ENCODE assay signal across 13 cellular contexts in genomic region chr1:203858055-203858454, GRCh38. TPM values are rescaled to one million over a fixed set of nuclear protein-coding genes. Genes with fewer than 3 reads are reported as not detected.
DNase-seq lines count a peak whose midpoint lies in the region; ATAC-seq, FAIRE-seq and TF ChIP-seq lines count a peak whose summit lies in the region.
"Had no signal": no experiment of that assay in that cellular context is flagged by ENCODE, and none has a peak within 500 bp of the region (broad histone marks: within the 10 kb centered on the region; RNA-seq: fewer than 3 reads in every experiment).

No MANE protein-coding gene starts in this region.

- peak overlapping the region; percentile 70 for H3K4me2 ChIP-seq in keratinocyte (ENCODE audit: control insufficient read depth, extremely low read depth, insufficient read depth, low read depth, low read length)
- H3K4me2 ChIP-seq: BLaER1 had no signal

- peak; percentile 65 for FAIRE-seq in keratinocyte (lab: Jason Lieb, UNC)

- DNase-seq in HS-5 (ENCODE audit: low read depth) = peak; percentile 82
- no peak for DNase-seq in body of pancreas
- DNase-seq in keratinocyte (ENCODE audit: low read depth, low spot score) = peak; percentile 58
- no peak for DNase-seq in NCI-H2196 (lab: John Stamatoyannopoulos, UW; ENCODE audit: unreplicated experiment)
- no peak for DNase-seq in H7
- no peak for DNase-seq in left lung
- DNase-seq: erythroblast, NCI-H1436 treated with DMSO at 0.1 percent for 48 hours, T-helper 2 cell had no signal

- dilution Hi-C loops in keratinocyte (cut with MboI; ENCODE audit: extremely low pct_ligation_motif_present, low sequenced_read_pairs) = loop anchor here (25.0 kb wide), 1 partner anchor 279 kb away; no protein-coding TSS in a partner anchor

- H3K27me3 ChIP-seq in ACC112 (ENCODE audit: insufficient read depth, low read length) (no peaks in the 10 kb centered on the region), body of pancreas (no peaks in the 10 kb centered on the region), keratinocyte (ENCODE audit: control insufficient read depth, extremely low read depth, insufficient read depth, low read length) (no peaks in the 10 kb centered on the region), H7 (ENCODE audit: control insufficient read depth, insufficient read depth, low read length) (no peaks in the 10 kb centered on the region), left lung (no peaks in the 10 kb centered on the region)
- H3K27me3 ChIP-seq: adrenal gland, BLaER1 had no signal

- TF ChIP-seq CTCF in body of pancreas (IDR thresholded peaks at IDR 0.05) (no peak), keratinocyte (optimal IDR thresholded peaks at IDR 0.05 in 1 of 3, IDR thresholded peaks at IDR 0.05 in 1 of 3, conservative IDR thresholded peaks at IDR 0.05 in 1 of 3; ENCODE audit: extremely low read depth in 1 of 3, insufficient read depth in 2 of 3, low read length in 3 of 3) (no peak), left lung (IDR thresholded peaks at IDR 0.05) (no peak)

- no peaks in the 10 kb centered on the region for H4K20me1 ChIP-seq in keratinocyte (ENCODE audit: control insufficient read depth, extremely low read depth, insufficient read depth, low read length)

- H3K79me2 ChIP-seq in ACC112 (ENCODE audit: control insufficient read depth, insufficient read depth, low read length, unreplicated experiment) (peaks cover 16% of the 10 kb centered on the region), keratinocyte (ENCODE audit: control insufficient read depth, insufficient read depth, low read length) (peaks cover 17% of the 10 kb centered on the region)

- H3K36me3 ChIP-seq in ACC112 (ENCODE audit: insufficient read depth, low read length) (peaks cover 7% of the 10 kb centered on the region), body of pancreas (replicated peaks in 1 of 2; ENCODE audit: insufficient read depth in 1 of 2, low read depth in 2 of 2) (peaks cover 0 to 12% of the 10 kb centered on the region in 2 donors), keratinocyte (ENCODE audit: control insufficient read depth in 2 of 2, extremely low read depth in 1 of 2, insufficient read depth in 2 of 2, low read length in 2 of 2) (peaks cover 4 to 5% of the 10 kb centered on the region in 2 experiments), H7 (replicated peaks; ENCODE audit: control insufficient read depth, insufficient read depth, low read length) (0 out of 2 replicates have a peak, but pooled peaks cover 1% of the 10 kb centered on the region), left lung (peaks cover 0 to 31% of the 10 kb centered on the region in 2 donors)

- H3K4me1 ChIP-seq in ACC112 (ENCODE audit: control insufficient read depth, insufficient read depth, low read length, unreplicated experiment) (peaks cover 26% of the 10 kb centered on the region), body of pancreas (peaks cover 36% of the 10 kb centered on the region), keratinocyte (ENCODE audit: control insufficient read depth, extremely low read depth, insufficient read depth, low read length) (peaks cover 32% of the 10 kb centered on the region), left lung (peaks cover 6 to 20% of the 10 kb centered on the region in 2 donors)

- no peak for TF ChIP-seq POLR2A in body of pancreas (IDR thresholded peaks at IDR 0.05)

- H3K4me3 ChIP-seq in ACC112 (ENCODE audit: low read depth, low read length) (no peak overlapping the region), body of pancreas (no peak overlapping the region), keratinocyte (ENCODE audit: control insufficient read depth in 2 of 3, extremely low read depth in 1 of 3, insufficient read depth in 2 of 3, low read depth in 1 of 3, low read length in 3 of 3) (peak overlapping the region in 1 of 3 experiments; percentile 41), H7 (ENCODE audit: insufficient read depth, low read depth, low read length) (no peak overlapping the region), left lung (no peak overlapping the region)
- H3K4me3 ChIP-seq: adrenal gland, BLaER1 had no signal

- H3K27ac ChIP-seq in ACC112 (ENCODE audit: low read depth, low read length) (peak overlapping the region; percentile 59), body of pancreas (peak overlapping the region in 3 of 4 donors; percentile 0 to 63 (median 50)), keratinocyte (ENCODE audit: control insufficient read depth, insufficient read depth, low read length) (peak overlapping the region; percentile 64), left lung (no peak overlapping the region)
- H3K27ac ChIP-seq: BLaER1 had no signal

- WGBS in body of pancreas, 2 donors = 9 to 40% methylated on average over 2 of the region's 2 CpGs

- H3K9ac ChIP-seq in keratinocyte (ENCODE audit: control insufficient read depth, extremely low read depth, insufficient read depth, low read length) = no peak overlapping the region
- H3K9ac ChIP-seq: BLaER1 had no signal

- no peaks in the 10 kb centered on the region for H3K9me1 ChIP-seq in keratinocyte (ENCODE audit: control insufficient read depth, extremely low read depth, insufficient read depth, low read length)

- H2AFZ ChIP-seq in ACC112 (ENCODE audit: low read length, unreplicated experiment) = no peak overlapping the region
- H2AFZ ChIP-seq in keratinocyte (ENCODE audit: control insufficient read depth, low read length) = no peak overlapping the region

- H3K9me3 ChIP-seq in body of pancreas = no peaks in the 10 kb centered on the region
- no peaks in the 10 kb centered on the region for H3K9me3 ChIP-seq in keratinocyte (ENCODE audit: control insufficient read depth, low read depth, low read length)
- H3K9me3 ChIP-seq in left lung = no peaks in the 10 kb centered on the region
- H3K9me3 ChIP-seq: adrenal gland, BLaER1 had no signal

- ATAC-seq in body of pancreas (no peak), GM21529 (IDR thresholded peaks at IDR 0.05; ENCODE audit: unreplicated experiment) (no peak), left lung (no peak)

- intact Hi-C loops in body of pancreas (cut with DNase I) (no loop called here), left lung (cut with DNase I) (no loop called here)

RNA-seq across cellular contexts. Expression of gene SNRPE, which starts 3.3 kb away (rescaled TPM):
- total RNA-seq in body of pancreas (10 to 100 TPM; 27.2 to 80.8 TPM), left lung (10 to 100 TPM; 75.0 to 97.7 TPM)
- polyA plus RNA-seq in keratinocyte = 108 to 303 TPM (median 235 TPM) in 3 replicates
- polyA plus RNA-seq in keratinocyte (2011; ENCODE audit: low read depth) = 93.0 TPM
- polyA plus RNA-seq in keratinocyte (2011; cell fraction: cytosol; rRNA removed) = 209 and 302 TPM in 2 replicates
- polyA plus RNA-seq in keratinocyte (2011; cell fraction: nucleus; rRNA removed) = 76.1 and 116 TPM in 2 replicates
- 113 and 215 TPM in 2 replicates for polyA plus RNA-seq in keratinocyte (2012; ENCODE audit: low replicate concordance)
- 9.6 to 91.0 TPM (median 30.8 TPM) in 3 replicates for polyA minus RNA-seq in keratinocyte
- 23.0 TPM for polyA minus RNA-seq in keratinocyte (2011; cell fraction: cytosol; rRNA and poly(A)+ RNA removed)
- polyA minus RNA-seq in keratinocyte (2011; cell fraction: nucleus; rRNA and poly(A)+ RNA removed) = 6.6 and 13.9 TPM in 2 replicates
- total RNA-seq in H7 (2014; rRNA removed; shearing (Covaris generic)) = 148 and 177 TPM in 2 replicates

Comparison
In these comparisons a context has a peak if more than half of its experiments do, and no peak if none do; other contexts are left out.
1. H3K27ac ChIP-seq: peak in ACC112 (single experiment), body of pancreas (3 of 4) and keratinocyte (single experiment); none in left lung (0 of 2).
2. DNase-seq: peak in HS-5 (single experiment) and keratinocyte (single experiment); none in body of pancreas (0 of 4), NCI-H2196 (single experiment), H7 (single experiment) and left lung (0 of 2).